In genomic region chr7:66807736-66808135, GRCh38 we compare ENCODE assay signal across 27 cellular contexts.
"Had no signal": no experiment of that assay in that cellular context is flagged by ENCODE, and none has a peak within 500 bp of the region (broad histone marks: within the 10 kb centered on the region; RNA-seq: fewer than 3 reads in every experiment).

No MANE protein-coding gene starts in this region.

- H3K27ac ChIP-seq: colonic mucosa, esophagus muscularis mucosa, foreskin keratinocyte, gastroesophageal sphincter, heart left ventricle, left lung, ovary, psoas muscle, skin epidermis, suprapubic skin, transverse colon, upper lobe of right lung, uterus had no signal

- H3K9me3 ChIP-seq: colonic mucosa, esophagus muscularis mucosa, gastroesophageal sphincter, heart left ventricle, left lung, ovary, psoas muscle, suprapubic skin, transverse colon, upper lobe of right lung, uterus had no signal

- H3K4me3 ChIP-seq: colonic mucosa, esophagus muscularis mucosa, gastroesophageal sphincter, heart left ventricle, left lung, ovary, psoas muscle, skin epidermis, suprapubic skin, transverse colon, upper lobe of right lung, uterus had no signal

- H3K4me3 Mint-ChIP-seq: dendritic cell treated with granulocyte-macrophage colony-stimulating factor and Interleukin-4, amounts not matched to agents 40 ng/mL and 50 ng/mL, for 4 days; endodermal cell; naive thymus-derived CD8-positive, alpha-beta T cell; stimulated activated naive CD8-positive, alpha-beta T cell treated with anti-CD3 and anti-CD28 coated beads, Interleukin-15, amount 100 ng/mL, for 72 hours had no signal

- H3K36me3 ChIP-seq: ovary, uterus had no signal

- DNase-seq: colonic mucosa; effector CD8-positive, alpha-beta T cell; endodermal cell; foreskin keratinocyte; heart left ventricle; hippocampal formation; left cardiac atrium; left lung; mesendoderm; naive thymus-derived CD8-positive, alpha-beta T cell; occipital lobe; ovary; posterior cingulate gyrus; psoas muscle; right cardiac atrium; stimulated activated CD4-positive, alpha-beta T cell treated with anti-CD3 and anti-CD28 coated beads, Interleukin-15, amount 100 ng/mL, for 24 hours; stimulated activated CD4-positive, alpha-beta T cell treated with anti-CD3 and anti-CD28 coated beads, Interleukin-2, amount 100 ng/mL, for 48 hours; stimulated activated naive CD4-positive, alpha-beta T cell; stimulated activated naive CD8-positive, alpha-beta T cell treated with anti-CD3 and anti-CD28 coated beads, Interleukin-15, amount 100 ng/mL, for 72 hours; transverse colon; upper lobe of right lung; uterus had no signal

- H3K27ac Mint-ChIP-seq: dendritic cell treated with granulocyte-macrophage colony-stimulating factor and Interleukin-4, amounts not matched to agents 40 ng/mL and 50 ng/mL, for 4 days; endodermal cell; naive thymus-derived CD8-positive, alpha-beta T cell; stimulated activated naive CD8-positive, alpha-beta T cell treated with anti-CD3 and anti-CD28 coated beads, Interleukin-15, amount 100 ng/mL, for 72 hours had no signal

- H3K27me3 ChIP-seq: colonic mucosa, esophagus muscularis mucosa, foreskin keratinocyte, gastroesophageal sphincter, heart left ventricle, left lung, ovary, suprapubic skin, transverse colon, upper lobe of right lung, uterus had no signal

- H3K4me1 ChIP-seq: colonic mucosa, esophagus muscularis mucosa, foreskin keratinocyte, gastroesophageal sphincter, heart left ventricle, psoas muscle, suprapubic skin, transverse colon, upper lobe of right lung, uterus had no signal

- H3K27me3 Mint-ChIP-seq: dendritic cell treated with granulocyte-macrophage colony-stimulating factor and Interleukin-4, amounts not matched to agents 40 ng/mL and 50 ng/mL, for 4 days; naive thymus-derived CD8-positive, alpha-beta T cell; stimulated activated naive CD8-positive, alpha-beta T cell treated with anti-CD3 and anti-CD28 coated beads, Interleukin-15, amount 100 ng/mL, for 72 hours had no signal

- ATAC-seq: foreskin keratinocyte; gastroesophageal sphincter; heart left ventricle; left cardiac atrium; left lung; naive thymus-derived CD8-positive, alpha-beta T cell; psoas muscle; right cardiac atrium; stimulated activated naive CD8-positive, alpha-beta T cell treated with anti-CD3 and anti-CD28 coated beads, Interleukin-15, amount 100 ng/mL, for 72 hours; upper lobe of right lung had no signal

- H3K4me1 Mint-ChIP-seq: endodermal cell; naive thymus-derived CD8-positive, alpha-beta T cell; stimulated activated naive CD8-positive, alpha-beta T cell treated with anti-CD3 and anti-CD28 coated beads, Interleukin-15, amount 100 ng/mL, for 72 hours had no signal

- H3K9me3 Mint-ChIP-seq: dendritic cell treated with granulocyte-macrophage colony-stimulating factor and Interleukin-4, amounts not matched to agents 40 ng/mL and 50 ng/mL, for 4 days; endodermal cell; naive thymus-derived CD8-positive, alpha-beta T cell; stimulated activated naive CD8-positive, alpha-beta T cell treated with anti-CD3 and anti-CD28 coated beads, Interleukin-15, amount 100 ng/mL, for 72 hours had no signal
